ENCODE assay signal across 9 cellular contexts in the genomic region with DNA sequence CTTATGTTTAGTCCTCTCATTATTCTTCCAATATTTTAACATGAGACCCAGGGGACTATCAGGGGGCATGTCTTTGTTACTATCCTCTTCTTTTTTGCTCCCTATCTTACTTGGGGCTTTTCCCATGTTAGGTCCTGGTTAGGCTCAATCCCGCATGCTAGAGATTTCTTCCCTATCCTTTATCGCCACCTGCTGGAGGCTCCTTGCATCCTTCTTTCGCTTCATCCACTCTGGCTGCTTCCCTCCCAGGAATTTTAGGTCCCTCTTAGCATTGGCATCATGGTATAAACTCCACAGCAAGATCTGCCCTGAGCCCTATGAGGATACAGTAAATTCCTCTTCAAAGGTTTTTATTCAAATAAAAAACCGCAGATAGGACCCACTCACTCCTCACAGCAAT. TPM values are rescaled to one million over a fixed set of nuclear protein-coding genes. Genes with fewer than 3 reads are reported as not detected.
A peak's percentile ranks its signal among the peaks of the same experiment; 100 is the strongest.
DNase-seq lines count a peak whose midpoint lies in the region; TF ChIP-seq lines count a peak whose summit lies in the region.
"Not testable (repeated sequence)": the region's sequence is repeated elsewhere in the genome, so short reads cannot be mapped to it uniquely, and the experiment has no call there.
"Had no signal": no experiment of that assay in that cellular context is flagged by ENCODE, and none has a peak within 500 bp of the region (broad histone marks: within the 10 kb centered on the region; RNA-seq: fewer than 3 reads in every experiment).

No MANE protein-coding gene starts in this region.

- DNase-seq in AG09319 (ENCODE audit: extremely low read depth, low read depth) (peak; percentile 0), NCI-H1417 (lab: John Stamatoyannopoulos, UW) (peak; percentile 14 to 61 (median 50)), RPMI7951 (ENCODE audit: low read depth) (peak; percentile 49), fibroblast of peridontal ligament (ENCODE audit: extremely low read depth) (peak; percentile 62), lower leg skin (ENCODE audit: low spot score in 2 of 2) (peak; percentile 32 to 85), smooth muscle cell of the brain vasculature (ENCODE audit: low read depth, low spot score) (peak; percentile 13)
- not testable (repeated sequence) for DNase-seq in GM13976 (ENCODE audit: low spot score)

- not testable (repeated sequence) for H3K36me3 Mint-ChIP-seq in activated naive CD4-positive, alpha-beta T cell treated with anti-CD3 and anti-CD28 coated beads, Interleukin-2, amount 50 U/mL, for 24 hours

- not testable (repeated sequence) for H3K27ac Mint-ChIP-seq in activated naive CD4-positive, alpha-beta T cell treated with anti-CD3 and anti-CD28 coated beads, Interleukin-2, amount 50 U/mL, for 24 hours

- not testable (repeated sequence) for H3K4me3 ChIP-seq in lower leg skin (ENCODE audit: low read depth, poor library complexity, severe bottlenecking)

- intact Hi-C loops in lower leg skin (cut with DNase I; ENCODE audit: low total_unique reads) = not testable (repeated sequence)

- H3K4me1 Mint-ChIP-seq in activated naive CD4-positive, alpha-beta T cell treated with anti-CD3 and anti-CD28 coated beads, Interleukin-2, amount 50 U/mL, for 24 hours = not testable (repeated sequence)

- not testable (repeated sequence) for TF ChIP-seq POLR2A in lower leg skin (IDR thresholded peaks at IDR 0.05)

- not testable (repeated sequence) for H3K27me3 Mint-ChIP-seq in activated naive CD4-positive, alpha-beta T cell treated with anti-CD3 and anti-CD28 coated beads, Interleukin-2, amount 50 U/mL, for 24 hours

- 1 to 13% methylated on average over 4 of the region's 4 CpGs for WGBS in lower leg skin, 2 donors

- H3K9me3 Mint-ChIP-seq in activated naive CD4-positive, alpha-beta T cell treated with anti-CD3 and anti-CD28 coated beads, Interleukin-2, amount 50 U/mL, for 24 hours = not testable (repeated sequence)

- in situ Hi-C loops in GM13976 (cut with MboI; ENCODE audit: low sequenced_read_pairs, unreplicated experiment) = not testable (repeated sequence)

- H3K4me3 Mint-ChIP-seq in activated naive CD4-positive, alpha-beta T cell treated with anti-CD3 and anti-CD28 coated beads, Interleukin-2, amount 50 U/mL, for 24 hours = peak overlapping the region; percentile 0

- peak; percentile 50 for TF ChIP-seq CTCF in AG09319 (IDR thresholded peaks at IDR 0.05; ENCODE audit: low read depth, low read length)
- TF ChIP-seq CTCF in GM13976 (IDR thresholded peaks at IDR 0.05; ENCODE audit: borderline replicate concordance, control extremely low read depth, extremely low read depth, insufficient read depth, missing control alignments) = peak; percentile 48
- TF ChIP-seq CTCF in lower leg skin (IDR thresholded peaks at IDR 0.05) = not testable (repeated sequence)

RNA-seq across cellular contexts. Expression of a gene that starts 15.0 kb away (rescaled TPM):
- not detected in 2 replicates for total RNA-seq in RPMI7951 (2014; rRNA removed; shearing (Covaris generic))
- not detected for total RNA-seq in lower leg skin
- total RNA-seq: CD8-positive, alpha-beta memory T cell had no signal
